1 cellular context compared by ENCODE assay signal in genomic region chr16:49283376-49284049, GRCh38.
TF ChIP-seq lines count a peak whose summit lies in the region.

No MANE protein-coding gene starts in this region.

TF ChIP-seq in H1, 55 proteins besides CTCF, POLR2A, EP300 and RAD21:
- TF ChIP-seq NANOG (IDR thresholded peaks at IDR 0.05; ENCODE audit: insufficient read depth, low read depth, low read length, poor library complexity, severe bottlenecking) (no peak), MAFK (IDR thresholded peaks at IDR 0.05; ENCODE audit: low read depth, low read length) (no peak), HDAC6 (IDR thresholded peaks at IDR 0.05; ENCODE audit: low read depth, low read length) (no peak), YY1 (IDR thresholded peaks at IDR 0.05; ENCODE audit: low read depth, low read length) (no peak), CHD2 (IDR thresholded peaks at IDR 0.05; ENCODE audit: low read length) (no peak), RFX5 (IDR thresholded peaks at IDR 0.05; ENCODE audit: borderline replicate concordance, low read depth, low read length) (no peak), ATF3 (IDR thresholded peaks at IDR 0.05; ENCODE audit: insufficient read depth, low read depth, low read length) (no peak), SUZ12 (IDR thresholded peaks at IDR 0.05; ENCODE audit: low read length) (peak; percentile 57; the same call in 1 of the 2 replicates), GTF2F1 (IDR thresholded peaks at IDR 0.05; ENCODE audit: borderline replicate concordance, low read depth, low read length) (no peak), CHD1 (IDR thresholded peaks at IDR 0.05; ENCODE audit: low read depth, low read length) (no peak), SAP30 (IDR thresholded peaks at IDR 0.05; ENCODE audit: insufficient read depth, insufficient replicate concordance, low read length) (no peak), BACH1 (IDR thresholded peaks at IDR 0.05; ENCODE audit: low read length) (no peak), USF2 (IDR thresholded peaks at IDR 0.05; ENCODE audit: low read length) (no peak), EZH2 (IDR thresholded peaks at IDR 0.05; ENCODE audit: low read depth, low read length, severe bottlenecking) (peak; percentile 41)
